In the genomic region with DNA sequence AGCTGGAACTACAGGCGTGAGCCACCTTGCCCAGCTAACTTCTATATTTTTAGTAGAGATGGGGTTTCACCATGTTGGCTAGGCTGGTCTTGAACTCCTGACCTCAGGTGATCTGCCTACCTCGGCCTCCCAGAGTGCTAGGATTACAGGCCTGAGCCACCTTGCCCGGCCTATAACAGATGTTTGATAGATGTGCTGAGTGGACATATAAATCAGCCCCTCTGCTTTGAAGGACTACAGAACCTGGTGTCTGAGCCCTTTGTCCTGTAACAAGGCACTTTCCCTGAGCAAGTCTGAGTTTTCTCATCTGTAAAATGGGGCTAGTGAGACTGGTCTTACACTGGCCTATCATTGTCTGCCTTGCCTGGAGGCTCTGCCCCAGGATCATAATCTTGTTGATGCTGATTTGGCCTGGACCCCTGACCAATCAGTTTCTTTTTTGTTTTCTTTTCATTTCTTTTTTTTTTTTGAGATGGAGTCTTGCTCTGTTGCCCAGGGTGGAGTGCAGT, we compare ENCODE assay signal across 1 cellular context.
TF ChIP-seq lines count a peak whose summit lies in the region.

No MANE protein-coding gene starts in this region.

TF ChIP-seq in K562, 482 proteins besides CTCF, POLR2A, EP300 and RAD21:
- TF ChIP-seq MAZ (CRISPR knock-in tag; conservative IDR thresholded peaks at IDR 0.05 in 1 of 2, IDR thresholded peaks at IDR 0.05 in 1 of 2) (no peak), MAFF (IDR thresholded peaks at IDR 0.05; ENCODE audit: low read length) (peak; percentile 50), ADNP (tag; IDR thresholded peaks at IDR 0.05) (peak; percentile 50; the same call in 1 of the 2 replicates), KDM1A (IDR thresholded peaks at IDR 0.05) (peak in 1 of 2 experiments; percentile 37; a peak in 2 of 4 replicates), HDAC1 (IDR thresholded peaks at IDR 0.05) (no peak), MAFK (IDR thresholded peaks at IDR 0.05; ENCODE audit: low read length) (peak; percentile 38; the same call in 1 of the 2 replicates), ZNF316 (IDR thresholded peaks at IDR 0.05) (peak; percentile 87), BCOR (IDR thresholded peaks at IDR 0.05) (peak; percentile 66), RBM25 (IDR thresholded peaks at IDR 0.05; ENCODE audit: low read depth, low read length, severe bottlenecking) (peak; percentile 47), ZNF121 (CRISPR knock-in tag; conservative IDR thresholded peaks at IDR 0.05) (peak; percentile 49; the same call in 1 of the 2 replicates), C11orf30 (IDR thresholded peaks at IDR 0.05; ENCODE audit: low read depth) (peak; percentile 81), MAFG (tag; conservative IDR thresholded peaks at IDR 0.05) (peak; percentile 74)
- TF ChIP-seq, protein P1, sequence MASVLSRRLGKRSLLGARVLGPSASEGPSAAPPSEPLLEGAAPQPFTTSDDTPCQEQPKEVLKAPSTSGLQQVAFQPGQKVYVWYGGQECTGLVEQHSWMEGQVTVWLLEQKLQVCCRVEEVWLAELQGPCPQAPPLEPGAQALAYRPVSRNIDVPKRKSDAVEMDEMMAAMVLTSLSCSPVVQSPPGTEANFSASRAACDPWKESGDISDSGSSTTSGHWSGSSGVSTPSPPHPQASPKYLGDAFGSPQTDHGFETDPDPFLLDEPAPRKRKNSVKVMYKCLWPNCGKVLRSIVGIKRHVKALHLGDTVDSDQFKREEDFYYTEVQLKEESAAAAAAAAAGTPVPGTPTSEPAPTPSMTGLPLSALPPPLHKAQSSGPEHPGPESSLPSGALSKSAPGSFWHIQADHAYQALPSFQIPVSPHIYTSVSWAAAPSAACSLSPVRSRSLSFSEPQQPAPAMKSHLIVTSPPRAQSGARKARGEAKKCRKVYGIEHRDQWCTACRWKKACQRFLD (CRISPR knock-in tag; IDR thresholded peaks at IDR 0.05) = 0 out of 2 replicates have a peak, but pooled peaks have one; percentile 10
- TF ChIP-seq, protein P2, sequence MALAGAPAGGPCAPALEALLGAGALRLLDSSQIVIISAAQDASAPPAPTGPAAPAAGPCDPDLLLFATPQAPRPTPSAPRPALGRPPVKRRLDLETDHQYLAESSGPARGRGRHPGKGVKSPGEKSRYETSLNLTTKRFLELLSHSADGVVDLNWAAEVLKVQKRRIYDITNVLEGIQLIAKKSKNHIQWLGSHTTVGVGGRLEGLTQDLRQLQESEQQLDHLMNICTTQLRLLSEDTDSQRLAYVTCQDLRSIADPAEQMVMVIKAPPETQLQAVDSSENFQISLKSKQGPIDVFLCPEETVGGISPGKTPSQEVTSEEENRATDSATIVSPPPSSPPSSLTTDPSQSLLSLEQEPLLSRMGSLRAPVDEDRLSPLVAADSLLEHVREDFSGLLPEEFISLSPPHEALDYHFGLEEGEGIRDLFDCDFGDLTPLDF (CRISPR knock-in tag; IDR thresholded peaks at IDR 0.05) = no peak
TF ChIP-seq in K562: peak in this region for 11.
